Comparison of ENCODE assay signal across 1 cellular context in the genomic region with DNA sequence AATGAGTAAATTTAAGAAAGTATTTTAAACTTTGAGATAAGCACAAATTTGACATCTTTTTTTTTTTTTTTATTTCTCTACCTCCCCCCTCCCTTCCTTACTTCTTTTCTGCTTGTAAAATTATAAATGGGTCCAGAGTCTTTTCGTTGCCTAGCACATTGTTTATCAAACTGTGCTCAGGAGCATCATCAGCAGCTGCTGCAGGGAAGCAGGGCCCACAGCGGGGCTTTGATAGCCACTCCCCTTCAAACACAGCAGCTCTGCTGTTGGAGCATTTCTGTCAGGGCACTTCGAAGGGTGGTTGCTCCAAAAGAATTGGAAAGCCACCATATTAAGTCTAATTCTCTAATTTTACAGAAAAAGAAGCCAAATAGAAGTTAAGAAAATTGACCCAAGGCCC.
TF ChIP-seq lines count a peak whose summit lies in the region.

No MANE protein-coding gene starts in this region.

TF ChIP-seq in endothelial cell of umbilical vein, 7 proteins besides CTCF, POLR2A, EP300 and RAD21:
- no peak for TF ChIP-seq FOS (IDR thresholded peaks at IDR 0.05; ENCODE audit: borderline replicate concordance, insufficient read depth, low read length)
- no peak for TF ChIP-seq EZH2 (IDR thresholded peaks at IDR 0.05; ENCODE audit: borderline replicate concordance, low read depth, low read length, severe bottlenecking)
- TF ChIP-seq, protein P1, sequence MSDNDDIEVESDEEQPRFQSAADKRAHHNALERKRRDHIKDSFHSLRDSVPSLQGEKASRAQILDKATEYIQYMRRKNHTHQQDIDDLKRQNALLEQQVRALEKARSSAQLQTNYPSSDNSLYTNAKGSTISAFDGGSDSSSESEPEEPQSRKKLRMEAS (IDR thresholded peaks at IDR 0.05; ENCODE audit: insufficient read depth, insufficient read length): no peak
- TF ChIP-seq POLR2AphosphoS5 (IDR thresholded peaks at IDR 0.05; ENCODE audit: insufficient read depth, low read depth, low read length): no peak
- no peak for TF ChIP-seq GATA2 (IDR thresholded peaks at IDR 0.05; ENCODE audit: insufficient read depth, insufficient read length, low read depth, low read length)
- no peak for TF ChIP-seq MYC (IDR thresholded peaks at IDR 0.05; ENCODE audit: low read depth, low read length)
- TF ChIP-seq JUN (IDR thresholded peaks at IDR 0.05; ENCODE audit: borderline replicate concordance, insufficient read depth, insufficient read length, low read depth): no peak
